In genomic region chr2:212421571-212422334, GRCh38 we compare ENCODE assay signal across 27 cellular contexts.
A peak's percentile ranks its signal among the peaks of the same experiment; 100 is the strongest.
DNase-seq lines count a peak whose midpoint lies in the region; ATAC-seq, FAIRE-seq and TF ChIP-seq lines count a peak whose summit lies in the region.
"Had no signal": no experiment of that assay in that cellular context is flagged by ENCODE, and none has a peak within 500 bp of the region (broad histone marks: within the 10 kb centered on the region; RNA-seq: fewer than 3 reads in every experiment).

No MANE protein-coding gene starts in this region.

- H3K4me1 ChIP-seq in kidney (ENCODE audit: control insufficient read depth in 1 of 2, insufficient read depth in 1 of 2, low read depth in 1 of 2, low read length in 2 of 2) = no peaks in the 10 kb centered on the region
- no peaks in the 10 kb centered on the region for H3K4me1 ChIP-seq in breast epithelium
- H3K4me1 ChIP-seq: prostate gland, SJSA1, tibial artery had no signal

- H3K9ac ChIP-seq in kidney (ENCODE audit: low read length in 2 of 2) = no peak overlapping the region

- peak; percentile 88 for ATAC-seq in SK-N-SH treated with all-trans-retinoic acid at 6 μM for 48 hours
- ATAC-seq: left ventricle myocardium superior, Panc1, T-helper 17 cell had no signal

- no peaks in the 10 kb centered on the region for H3K36me3 ChIP-seq in kidney (ENCODE audit: control insufficient read depth in 1 of 2, insufficient read depth in 2 of 2, low read length in 2 of 2)
- H3K36me3 ChIP-seq in breast epithelium = no peaks in the 10 kb centered on the region
- H3K36me3 ChIP-seq: prostate gland, SJSA1, tibial artery had no signal

- H3K9me3 ChIP-seq in kidney (ENCODE audit: control insufficient read depth in 1 of 2, low read length in 2 of 2) (no peaks in the 10 kb centered on the region), breast epithelium (no peaks in the 10 kb centered on the region)
- H3K9me3 ChIP-seq: prostate gland, SJSA1, tibial artery had no signal

- no peak for TF ChIP-seq CTCF in kidney (IDR thresholded peaks at IDR 0.05; ENCODE audit: borderline replicate concordance, extremely low read depth, insufficient read depth)
- no peak for TF ChIP-seq CTCF in breast epithelium (IDR thresholded peaks at IDR 0.05)

- TF ChIP-seq POLR2A in breast epithelium (IDR thresholded peaks at IDR 0.05) = no peak

- no peak for FAIRE-seq in kidney (lab: Jason Lieb, UNC)
- FAIRE-seq: GM19239, HTR-8/SVneo had no signal

- no peaks in the 10 kb centered on the region for H3K27me3 ChIP-seq in breast epithelium
- H3K27me3 ChIP-seq: SJSA1, tibial artery had no signal

- intact Hi-C loops in kidney (cut with DNase I) = no loop called here
- intact Hi-C loops in breast epithelium (cut with DNase I; ENCODE audit: low total_unique reads) = no loop called here

- DNase-seq in GM04503 (ENCODE audit: low read depth) (peak; percentile 84), fibroblast of the conjunctiva (ENCODE audit: low read depth) (peak; percentile 1), NCI-H2107 (lab: John Stamatoyannopoulos, UW) (no peak), DMS79 (lab: John Stamatoyannopoulos, UW) (no peak), kidney (no peak), breast epithelium (ENCODE audit: low spot score in 2 of 2) (no peak)
- DNase-seq: activated CD4-positive, alpha-beta T cell treated with anti-CD3 and anti-CD28 coated beads, Interleukin-2, amount 10 ng/mL, durations not matched to agents 24 days and 14 days; amniotic stem cell; C1 segment of cervical spinal cord; central memory CD4-positive, alpha-beta T cell; glutamatergic neuron; GOT3; left ventricle myocardium superior; NCI-H1048; NCI-H1930; stimulated activated CD4-positive, alpha-beta T cell treated with anti-CD3 and anti-CD28 coated beads, Interleukin-2, amount 100 ng/mL, for 48 hours; stimulated activated naive CD4-positive, alpha-beta T cell treated with Interleukin-2 at 50 U/mL for 16 hours; T-helper 17 cell; tibial artery had no signal

- H3K4me3 ChIP-seq in kidney (ENCODE audit: low read length in 2 of 2) (no peak overlapping the region), breast epithelium (no peak overlapping the region)
- H3K4me3 ChIP-seq: prostate gland, SJSA1, smooth muscle cell, tibial artery had no signal

- no peak overlapping the region for H3K27ac ChIP-seq in kidney (ENCODE audit: low read depth in 2 of 2, low read length in 2 of 2)
- no peak overlapping the region for H3K27ac ChIP-seq in breast epithelium
- H3K27ac ChIP-seq: epithelial cell of prostate, prostate gland, SJSA1, tibial artery had no signal

TF ChIP-seq in SK-N-SH treated with all-trans-retinoic acid at 6 μM for 48 hours, 23 proteins besides CTCF, POLR2A, EP300 and RAD21:
- TF ChIP-seq ZNF8 (CRISPR knock-in tag; IDR thresholded peaks at IDR 0.05) = no peak
- TF ChIP-seq OSR1 (CRISPR knock-in tag; IDR thresholded peaks at IDR 0.05) = no peak
- no peak for TF ChIP-seq PPARA (CRISPR knock-in tag; IDR thresholded peaks at IDR 0.05; ENCODE audit: borderline replicate concordance)
- TF ChIP-seq ISL1 (CRISPR knock-in tag; IDR thresholded peaks at IDR 0.05) = peak; percentile 73
- no peak for TF ChIP-seq RARB (CRISPR knock-in tag; IDR thresholded peaks at IDR 0.05)
- no peak for TF ChIP-seq ARNTL (CRISPR knock-in tag; IDR thresholded peaks at IDR 0.05; ENCODE audit: borderline replicate concordance, low read depth)
- TF ChIP-seq SNAI2 (CRISPR knock-in tag; IDR thresholded peaks at IDR 0.05) = no peak
- no peak for TF ChIP-seq TCF4 (CRISPR knock-in tag; IDR thresholded peaks at IDR 0.05; ENCODE audit: borderline replicate concordance)
- TF ChIP-seq ZC3H10 (CRISPR knock-in tag; IDR thresholded peaks at IDR 0.05) = peak; percentile 77
- TF ChIP-seq ZNF70 (CRISPR knock-in tag; IDR thresholded peaks at IDR 0.05) = no peak
- TF ChIP-seq CSRNP3 (CRISPR knock-in tag; IDR thresholded peaks at IDR 0.05) = no peak
- TF ChIP-seq TOX (CRISPR knock-in tag; IDR thresholded peaks at IDR 0.05; ENCODE audit: borderline replicate concordance) = peak; percentile 35; the same call in 1 of the 2 replicates
- TF ChIP-seq ZNF565 (CRISPR knock-in tag; conservative IDR thresholded peaks at IDR 0.05; ENCODE audit: low read depth) = no peak
- TF ChIP-seq CREB5 (CRISPR knock-in tag; IDR thresholded peaks at IDR 0.05; ENCODE audit: low read depth) = 0 out of 2 replicates have a peak, but pooled peaks have one; percentile 35
- 0 out of 2 replicates have a peak, but pooled peaks have one; percentile 28 for TF ChIP-seq ZFP3 (CRISPR knock-in tag; IDR thresholded peaks at IDR 0.05)

Comparison
In these comparisons a context has a peak if more than half of its experiments do, and no peak if none do; other contexts are left out.
1. DNase-seq: peak in GM04503 (single experiment) and fibroblast of the conjunctiva (single experiment); none in NCI-H2107 (single experiment), DMS79 (single experiment), kidney (single experiment) and breast epithelium (0 of 2).